10 cellular contexts compared by ENCODE assay signal in the genomic region with DNA sequence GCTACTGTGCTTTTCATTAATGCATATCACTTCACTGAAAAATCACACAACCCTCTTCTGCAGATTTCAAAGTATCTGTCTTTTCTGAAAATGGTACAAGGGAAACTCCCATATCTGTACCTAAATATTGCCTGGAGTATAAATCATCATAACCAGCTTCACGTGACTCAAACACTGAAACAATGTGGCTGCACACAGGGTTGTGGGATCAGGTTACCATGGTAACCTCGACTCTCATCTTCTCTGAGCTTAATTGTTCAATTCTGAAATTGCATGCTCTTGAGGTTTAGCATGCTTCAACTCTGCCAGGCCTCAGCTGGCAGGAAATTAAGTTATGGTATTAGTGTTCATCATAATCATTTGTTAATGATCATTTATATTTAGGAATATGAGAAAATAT.
A peak's percentile ranks its signal among the peaks of the same experiment; 100 is the strongest.
DNase-seq lines count a peak whose midpoint lies in the region; ATAC-seq and TF ChIP-seq lines count a peak whose summit lies in the region.
"Had no signal": no experiment of that assay in that cellular context is flagged by ENCODE, and none has a peak within 500 bp of the region (broad histone marks: within the 10 kb centered on the region; RNA-seq: fewer than 3 reads in every experiment).

No MANE protein-coding gene starts in this region.

- no peaks in the 10 kb centered on the region for H3K27me3 ChIP-seq in prostate gland (replicated peaks; ENCODE audit: insufficient read depth)
- H3K27me3 ChIP-seq: SJSA1 had no signal

- H3K36me3 ChIP-seq in prostate gland, result no peaks in the 10 kb centered on the region
- H3K36me3 ChIP-seq: SJSA1 had no signal

- no peaks in the 10 kb centered on the region for H3K27me3 Mint-ChIP-seq in activated CD8-positive, alpha-beta memory T cell treated with anti-CD3 and anti-CD28 coated beads, Interleukin-2, amount 10 ng/mL, durations not matched to agents 7 days and 5 days

- no peak overlapping the region for H3K4me3 Mint-ChIP-seq in activated CD8-positive, alpha-beta memory T cell treated with anti-CD3 and anti-CD28 coated beads, Interleukin-2, amount 10 ng/mL, durations not matched to agents 7 days and 5 days

- H3K27ac Mint-ChIP-seq in activated CD8-positive, alpha-beta memory T cell treated with anti-CD3 and anti-CD28 coated beads, Interleukin-2, amount 10 ng/mL, durations not matched to agents 7 days and 5 days, result no peak overlapping the region

- no peak overlapping the region for H3K4me3 ChIP-seq in prostate gland
- H3K4me3 ChIP-seq: SJSA1 had no signal

- CTCF ChIA-PET in activated CD8-positive, alpha-beta memory T cell treated with anti-CD3 and anti-CD28 coated beads, Interleukin-2, amount 10 ng/mL, durations not matched to agents 7 days and 5 days (lab: Charles Lee), result interaction anchor here (0.7 to 2.3 kb wide), 5 partner anchors 8 to 344 kb away, joined by 3 to 9 read pairs (median 3); no protein-coding TSS in a partner anchor

- peak; percentile 85 for DNase-seq in activated CD8-positive, alpha-beta memory T cell treated with anti-CD3 and anti-CD28 coated beads, Interleukin-2, amount 10 ng/mL, durations not matched to agents 7 days and 5 days
- DNase-seq in activated CD8-positive, alpha-beta memory T cell treated with anti-CD3 and anti-CD28 coated beads, Interleukin-2, amount 50 U/mL, for 4 hours, result no peak
- peak; percentile 17 for DNase-seq in activated CD4-positive, alpha-beta T cell treated with anti-CD3 and anti-CD28 coated beads, Interleukin-2, amount 50 U/mL, for 1 hour
- DNase-seq in stimulated activated CD4-positive, alpha-beta T cell treated with anti-CD3 and anti-CD28 coated beads, Interleukin-2, amount 100 ng/mL, for 24 hours, result peak; percentile 49 to 51
- DNase-seq in GM03348 (ENCODE audit: low spot score), result no peak
- DNase-seq in HuH-7 (ENCODE audit: low spot score), result no peak
- no peak for DNase-seq in prostate gland (ENCODE audit: low spot score)

- H3K27ac ChIP-seq in prostate gland, result no peak overlapping the region
- H3K27ac ChIP-seq: C4-2B, SJSA1 had no signal

- peak; percentile 73 for ATAC-seq in activated CD8-positive, alpha-beta memory T cell treated with anti-CD3 and anti-CD28 coated beads, Interleukin-2, amount 10 ng/mL, durations not matched to agents 7 days and 5 days
- peak; percentile 65 for ATAC-seq in HG03354 (IDR thresholded peaks at IDR 0.05; ENCODE audit: poor library complexity, severe bottlenecking, unreplicated experiment)

- H3K36me3 Mint-ChIP-seq in activated CD8-positive, alpha-beta memory T cell treated with anti-CD3 and anti-CD28 coated beads, Interleukin-2, amount 10 ng/mL, durations not matched to agents 7 days and 5 days, result peaks cover 2% of the 10 kb centered on the region

- H3K4me1 Mint-ChIP-seq in activated CD8-positive, alpha-beta memory T cell treated with anti-CD3 and anti-CD28 coated beads, Interleukin-2, amount 10 ng/mL, durations not matched to agents 7 days and 5 days, result peaks cover 29% of the 10 kb centered on the region

- H3K9me3 Mint-ChIP-seq in activated CD8-positive, alpha-beta memory T cell treated with anti-CD3 and anti-CD28 coated beads, Interleukin-2, amount 10 ng/mL, durations not matched to agents 7 days and 5 days (ENCODE audit: low read depth), result no peaks in the 10 kb centered on the region

- TF ChIP-seq POLR2A in prostate gland (IDR thresholded peaks at IDR 0.05), result no peak

- H3K9me3 ChIP-seq in prostate gland, result no peaks in the 10 kb centered on the region
- H3K9me3 ChIP-seq: SJSA1 had no signal

- WGBS in prostate gland, result 45% methylated on average over 2 of the region's 2 CpGs

- no peak for TF ChIP-seq CTCF in prostate gland (IDR thresholded peaks at IDR 0.05)

- intact Hi-C loops in prostate gland (cut with DNase I), result no loop called here

- no peaks in the 10 kb centered on the region for H3K4me1 ChIP-seq in prostate gland (replicated peaks)
- H3K4me1 ChIP-seq: SJSA1 had no signal

Comparison
In these comparisons a context has a peak if more than half of its experiments do, and no peak if none do; other contexts are left out.
1. DNase-seq: peak in activated CD8-positive, alpha-beta memory T cell treated with anti-CD3 and anti-CD28 coated beads, Interleukin-2, amount 10 ng/mL, durations not matched to agents 7 days and 5 days (single experiment), activated CD4-positive, alpha-beta T cell treated with anti-CD3 and anti-CD28 coated beads, Interleukin-2, amount 50 U/mL, for 1 hour (single experiment) and stimulated activated CD4-positive, alpha-beta T cell treated with anti-CD3 and anti-CD28 coated beads, Interleukin-2, amount 100 ng/mL, for 24 hours (2 of 2); none in activated CD8-positive, alpha-beta memory T cell treated with anti-CD3 and anti-CD28 coated beads, Interleukin-2, amount 50 U/mL, for 4 hours (single experiment), GM03348 (single experiment), HuH-7 (single experiment) and prostate gland (single experiment).